In the genomic region with DNA sequence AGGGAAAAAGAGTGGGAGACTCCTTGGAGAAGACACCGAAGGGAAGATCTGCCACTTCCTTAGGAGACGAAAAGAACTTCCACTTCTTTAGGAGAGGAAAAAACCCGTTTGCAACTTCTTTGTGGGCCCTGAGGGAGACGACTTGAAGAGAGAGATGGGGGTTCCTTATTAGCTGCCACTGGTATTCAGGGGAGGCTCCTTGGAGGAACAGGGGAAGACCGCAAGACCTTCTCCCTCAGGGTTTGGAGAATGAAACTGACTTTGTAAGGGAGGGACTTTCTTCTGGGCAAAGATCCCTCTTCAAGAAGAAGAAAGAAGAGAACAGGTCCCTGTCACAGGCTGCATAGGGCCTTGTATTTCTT, we compare ENCODE assay signal across 8 cellular contexts. TPM values are rescaled to one million over a fixed set of nuclear protein-coding genes. Genes with fewer than 3 reads are reported as not detected.
DNase-seq lines count a peak whose midpoint lies in the region; ATAC-seq lines count a peak whose summit lies in the region.

No MANE protein-coding gene starts in this region.

- H3K4me1 Mint-ChIP-seq in activated T-helper 1 cell treated with anti-CD3 and anti-CD28 coated beads, Interleukin-12 subunit alpha, Interleukin-12 subunit beta, Interleukin-2, Interleukin-4 antibody, amounts not matched to agents 30 ng/mL and 10 ng/mL and 1 ng/mL, durations not matched to agents 14 hours and 24 hours and 36 hours (ENCODE audit: low read depth), result peaks cover 28% of the 10 kb centered on the region

- H3K9me3 ChIP-seq in iPS-18c (ENCODE audit: control insufficient read depth, insufficient read depth, low read length) (peaks cover 2% of the 10 kb centered on the region), subcutaneous abdominal adipose tissue (ENCODE audit: control insufficient read depth in 5 of 5, low read length in 5 of 5) (no peaks in the 10 kb centered on the region)

- intact Hi-C loops in activated T-helper 1 cell treated with anti-CD3 and anti-CD28 coated beads, Interleukin-12 subunit alpha, Interleukin-12 subunit beta, Interleukin-2, Interleukin-4 antibody, amounts not matched to agents 30 ng/mL and 10 ng/mL and 1 ng/mL, durations not matched to agents 14 hours and 24 hours and 36 hours (cut with micrococcal nuclease), result loop anchor here (5.0 kb wide), 3 partner anchors 91 to 199 kb away; no protein-coding TSS in a partner anchor

- peak overlapping the region; percentile 99 for H3K27ac Mint-ChIP-seq in activated T-helper 1 cell treated with anti-CD3 and anti-CD28 coated beads, Interleukin-12 subunit alpha, Interleukin-12 subunit beta, Interleukin-2, Interleukin-4 antibody, amounts not matched to agents 30 ng/mL and 10 ng/mL and 1 ng/mL, durations not matched to agents 14 hours and 24 hours and 36 hours

- H3K36me3 ChIP-seq in subcutaneous abdominal adipose tissue (ENCODE audit: control insufficient read depth in 5 of 5, insufficient read depth in 5 of 5, low read length in 5 of 5), result peaks cover 0 to 11% (median 2%) of the 10 kb centered on the region in 5 donors

- H3K27ac ChIP-seq in subcutaneous abdominal adipose tissue (ENCODE audit: low read depth, low read length), result peak overlapping the region; percentile 97

- no peaks in the 10 kb centered on the region for H3K27me3 Mint-ChIP-seq in activated T-helper 1 cell treated with anti-CD3 and anti-CD28 coated beads, Interleukin-12 subunit alpha, Interleukin-12 subunit beta, Interleukin-2, Interleukin-4 antibody, amounts not matched to agents 30 ng/mL and 10 ng/mL and 1 ng/mL, durations not matched to agents 14 hours and 24 hours and 36 hours (ENCODE audit: insufficient read depth)

- no peak for ATAC-seq in GM18873 (IDR thresholded peaks at IDR 0.05; ENCODE audit: low FRiP score, unreplicated experiment)

- peaks cover 9 to 39% (median 28%) of the 10 kb centered on the region in 5 donors for H3K4me1 ChIP-seq in subcutaneous abdominal adipose tissue (ENCODE audit: control insufficient read depth in 5 of 5, insufficient read depth in 5 of 5, low read length in 5 of 5)

- H3K4me3 ChIP-seq in iPS-18c (ENCODE audit: insufficient read depth, low read depth, low read length), result peak overlapping the region; percentile 100
- H3K4me3 ChIP-seq in subcutaneous abdominal adipose tissue (ENCODE audit: low read depth in 1 of 5, low read length in 5 of 5), result peak overlapping the region; percentile 84 to 99 (median 95)

- peaks cover 4% of the 10 kb centered on the region for H3K36me3 Mint-ChIP-seq in activated T-helper 1 cell treated with anti-CD3 and anti-CD28 coated beads, Interleukin-12 subunit alpha, Interleukin-12 subunit beta, Interleukin-2, Interleukin-4 antibody, amounts not matched to agents 30 ng/mL and 10 ng/mL and 1 ng/mL, durations not matched to agents 14 hours and 24 hours and 36 hours (ENCODE audit: low read depth)

- H3K27me3 ChIP-seq in subcutaneous abdominal adipose tissue (ENCODE audit: control insufficient read depth in 5 of 5, insufficient read depth in 4 of 5, low read length in 5 of 5), result no peaks in the 10 kb centered on the region

- DNase-seq in DMS 273 (lab: John Stamatoyannopoulos, UW; ENCODE audit: unreplicated experiment) (peak; percentile 50), DMS 273 treated with DMSO at 0.1 percent for 48 hours (lab: John Stamatoyannopoulos, UW) (no peak), SW480 (ENCODE audit: low spot score) (no peak), dedifferentiated amniotic fluid mesenchymal stem cell (ENCODE audit: extremely low spot score) (no peak)
- DNase-seq in activated T-helper 1 cell treated with anti-CD3 and anti-CD28 coated beads, Interleukin-12 subunit alpha, Interleukin-12 subunit beta, Interleukin-2, Interleukin-4 antibody, amounts not matched to agents 30 ng/mL and 10 ng/mL and 1 ng/mL, durations not matched to agents 14 hours and 24 hours and 36 hours (ENCODE audit: low spot score), result no peak

- peak overlapping the region; percentile 16 to 97 (median 92) for H3K9ac ChIP-seq in subcutaneous abdominal adipose tissue (ENCODE audit: low read length in 5 of 5)

- no peaks in the 10 kb centered on the region for H3K9me3 Mint-ChIP-seq in activated T-helper 1 cell treated with anti-CD3 and anti-CD28 coated beads, Interleukin-12 subunit alpha, Interleukin-12 subunit beta, Interleukin-2, Interleukin-4 antibody, amounts not matched to agents 30 ng/mL and 10 ng/mL and 1 ng/mL, durations not matched to agents 14 hours and 24 hours and 36 hours

- peak overlapping the region; percentile 97 for H3K4me3 Mint-ChIP-seq in activated T-helper 1 cell treated with anti-CD3 and anti-CD28 coated beads, Interleukin-12 subunit alpha, Interleukin-12 subunit beta, Interleukin-2, Interleukin-4 antibody, amounts not matched to agents 30 ng/mL and 10 ng/mL and 1 ng/mL, durations not matched to agents 14 hours and 24 hours and 36 hours

RNA-seq across cellular contexts. Expression of a gene that starts 0.4 kb away (rescaled TPM):
- total RNA-seq in activated T-helper 1 cell treated with anti-CD3 and anti-CD28 coated beads, Interleukin-12 subunit alpha, Interleukin-12 subunit beta, Interleukin-2, Interleukin-4 antibody, amounts not matched to agents 30 ng/mL and 10 ng/mL and 1 ng/mL, durations not matched to agents 14 hours and 24 hours and 36 hours, result 14.6 and 22.7 TPM in 2 replicates

RNA-seq across cellular contexts. Expression of a gene that starts 0.9 kb away (rescaled TPM):
- 59.3 and 66.6 TPM in 2 replicates for total RNA-seq in activated T-helper 1 cell treated with anti-CD3 and anti-CD28 coated beads, Interleukin-12 subunit alpha, Interleukin-12 subunit beta, Interleukin-2, Interleukin-4 antibody, amounts not matched to agents 30 ng/mL and 10 ng/mL and 1 ng/mL, durations not matched to agents 14 hours and 24 hours and 36 hours

RNA-seq across cellular contexts. Expression of a gene that starts 21.7 kb away (rescaled TPM):
- 2.8 and 2.9 TPM in 2 replicates for total RNA-seq in activated T-helper 1 cell treated with anti-CD3 and anti-CD28 coated beads, Interleukin-12 subunit alpha, Interleukin-12 subunit beta, Interleukin-2, Interleukin-4 antibody, amounts not matched to agents 30 ng/mL and 10 ng/mL and 1 ng/mL, durations not matched to agents 14 hours and 24 hours and 36 hours

RNA-seq across cellular contexts. Expression of a gene that starts 29.2 kb away (rescaled TPM):
- 0.44 and 0.99 TPM in 2 replicates for total RNA-seq in activated T-helper 1 cell treated with anti-CD3 and anti-CD28 coated beads, Interleukin-12 subunit alpha, Interleukin-12 subunit beta, Interleukin-2, Interleukin-4 antibody, amounts not matched to agents 30 ng/mL and 10 ng/mL and 1 ng/mL, durations not matched to agents 14 hours and 24 hours and 36 hours

RNA-seq across cellular contexts. Expression of a gene that starts 34.1 kb away (rescaled TPM):
- total RNA-seq in activated T-helper 1 cell treated with anti-CD3 and anti-CD28 coated beads, Interleukin-12 subunit alpha, Interleukin-12 subunit beta, Interleukin-2, Interleukin-4 antibody, amounts not matched to agents 30 ng/mL and 10 ng/mL and 1 ng/mL, durations not matched to agents 14 hours and 24 hours and 36 hours, result 4.4 and 4.5 TPM in 2 replicates
